Comparison of ENCODE assay signal across 1 cellular context in genomic region chr19:55088021-55088451, GRCh38.
TF ChIP-seq lines count a peak whose summit lies in the region.

No MANE protein-coding gene starts in this region.

TF ChIP-seq in endothelial cell of umbilical vein, 7 proteins besides CTCF, POLR2A, EP300 and RAD21:
- no peak for TF ChIP-seq JUN (IDR thresholded peaks at IDR 0.05; ENCODE audit: borderline replicate concordance, insufficient read depth, insufficient read length, low read depth)
- TF ChIP-seq GATA2 (IDR thresholded peaks at IDR 0.05; ENCODE audit: insufficient read depth, insufficient read length, low read depth, low read length), result no peak
- TF ChIP-seq FOS (IDR thresholded peaks at IDR 0.05; ENCODE audit: borderline replicate concordance, insufficient read depth, low read length), result no peak
- TF ChIP-seq POLR2AphosphoS5 (IDR thresholded peaks at IDR 0.05; ENCODE audit: insufficient read depth, low read depth, low read length), result no peak
- no peak for TF ChIP-seq EZH2 (IDR thresholded peaks at IDR 0.05; ENCODE audit: borderline replicate concordance, low read depth, low read length, severe bottlenecking)
- TF ChIP-seq MYC (IDR thresholded peaks at IDR 0.05; ENCODE audit: low read depth, low read length), result no peak
- TF ChIP-seq, protein P1, sequence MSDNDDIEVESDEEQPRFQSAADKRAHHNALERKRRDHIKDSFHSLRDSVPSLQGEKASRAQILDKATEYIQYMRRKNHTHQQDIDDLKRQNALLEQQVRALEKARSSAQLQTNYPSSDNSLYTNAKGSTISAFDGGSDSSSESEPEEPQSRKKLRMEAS (IDR thresholded peaks at IDR 0.05; ENCODE audit: insufficient read depth, insufficient read length), result no peak
